In the genomic region with DNA sequence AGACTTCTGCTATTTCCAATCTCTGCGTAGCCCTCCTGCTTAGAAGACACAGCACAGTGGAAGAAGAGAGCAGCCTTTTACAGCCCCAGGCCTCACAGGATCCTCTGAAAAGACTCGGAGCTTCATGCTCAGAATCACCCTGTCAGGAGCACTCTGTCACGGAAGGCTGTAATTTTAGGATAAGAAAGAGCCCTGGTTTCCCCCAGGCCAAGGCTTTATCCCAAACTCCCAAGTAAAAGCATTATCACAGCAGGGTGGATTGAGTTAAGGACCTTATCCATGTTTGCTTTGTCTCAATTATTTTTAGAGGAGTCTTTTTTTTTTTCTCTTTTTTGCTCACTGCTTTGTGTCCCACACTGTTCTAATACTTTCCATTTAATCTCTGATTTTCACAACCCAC, we compare ENCODE assay signal across 17 cellular contexts.
DNase-seq lines count a peak whose midpoint lies in the region; TF ChIP-seq lines count a peak whose summit lies in the region.
"Had no signal": no experiment of that assay in that cellular context is flagged by ENCODE, and none has a peak within 500 bp of the region (broad histone marks: within the 10 kb centered on the region; RNA-seq: fewer than 3 reads in every experiment).

No MANE protein-coding gene starts in this region.

- H3K4me1 ChIP-seq in neutrophil (ENCODE audit: control insufficient read depth in 1 of 2, insufficient read depth in 1 of 2, low read depth in 1 of 2, low read length in 1 of 2), result peaks cover 0 to 5% of the 10 kb centered on the region in 2 experiments
- H3K4me1 ChIP-seq: BLaER1 had no signal

- H3K27me3 ChIP-seq in neutrophil, result no peaks in the 10 kb centered on the region
- no peaks in the 10 kb centered on the region for H3K27me3 ChIP-seq in brain microvascular endothelial cell (replicated peaks)
- H3K27me3 ChIP-seq: BLaER1 had no signal

- no peaks in the 10 kb centered on the region for H3K9me3 ChIP-seq in neutrophil
- H3K9me3 ChIP-seq: BLaER1 had no signal

- in situ Hi-C loops in brain microvascular endothelial cell (cut with HindIII; ENCODE audit: low pct_ligation_motif_present, low sequenced_read_pairs), result no loop called here

- H3K4me3 ChIP-seq in neutrophil (ENCODE audit: low read depth in 1 of 2, low read length in 1 of 2) (no peak overlapping the region), brain microvascular endothelial cell (ENCODE audit: low read depth, low read length) (no peak overlapping the region)
- H3K4me3 ChIP-seq: BLaER1 had no signal

- no peak for TF ChIP-seq CTCF in VCaP (conservative IDR thresholded peaks at IDR 0.05)
- TF ChIP-seq CTCF in neutrophil (IDR thresholded peaks at IDR 0.05), result no peak
- TF ChIP-seq CTCF in brain microvascular endothelial cell (IDR thresholded peaks at IDR 0.05; ENCODE audit: low read depth, low read length, missing control alignments), result no peak

- DNase-seq in NCI-H2107 treated with DMSO at 0.1 percent for 48 hours (lab: John Stamatoyannopoulos, UW; ENCODE audit: unreplicated experiment), result peak; percentile 8
- no peak for DNase-seq in NCI-H2107 (lab: John Stamatoyannopoulos, UW)
- peak; percentile 38 to 39 for DNase-seq in NCI-H187 (lab: John Stamatoyannopoulos, UW)
- no peak for DNase-seq in NCI-H1105 treated with DMSO at 0.1 percent for 48 hours (lab: John Stamatoyannopoulos, UW)
- no peak for DNase-seq in NOMO-1 treated with dmso at 0.1 percent for 144 hours (lab: John Stamatoyannopoulos, UW; ENCODE audit: unreplicated experiment)
- no peak for DNase-seq in brain microvascular endothelial cell
- DNase-seq: 8988T, DMS 273 treated with DMSO at 0.1 percent for 48 hours, EL, NCI-H1048, NCI-H1930, NCI-H226, NCI-H774, SIG-M5 had no signal

- no peaks in the 10 kb centered on the region for H3K36me3 ChIP-seq in neutrophil
- H3K36me3 ChIP-seq in brain microvascular endothelial cell (replicated peaks), result no peaks in the 10 kb centered on the region
- H3K36me3 ChIP-seq: BLaER1 had no signal

- peak overlapping the region; percentile 84 for H3K27ac ChIP-seq in VCaP
- peak overlapping the region; percentile 52 for H3K27ac ChIP-seq in neutrophil
- no peak overlapping the region for H3K27ac ChIP-seq in brain microvascular endothelial cell
- H3K27ac ChIP-seq: BLaER1 had no signal

Comparison
In these comparisons a context has a peak if more than half of its experiments do, and no peak if none do; other contexts are left out.
1. DNase-seq: peak in NCI-H2107 treated with DMSO at 0.1 percent for 48 hours (single experiment) and NCI-H187 (2 of 2); none in NCI-H2107 (single experiment), NCI-H1105 treated with DMSO at 0.1 percent for 48 hours (single experiment), NOMO-1 treated with dmso at 0.1 percent for 144 hours (single experiment) and brain microvascular endothelial cell (single experiment).